Comparison of ENCODE assay signal across 8 cellular contexts in genomic region chr17:3647769-3648540, GRCh38. TPM values are rescaled to one million over a fixed set of nuclear protein-coding genes. Genes with fewer than 3 reads are reported as not detected.
DNase-seq lines count a peak whose midpoint lies in the region; ATAC-seq and TF ChIP-seq lines count a peak whose summit lies in the region.

No MANE protein-coding gene starts in this region.

- H3K4me3 ChIP-seq in Jurkat, Clone E6-1 (ENCODE audit: low read length): no peak overlapping the region

- no peak for TF ChIP-seq CTCF in WTC11 (IDR thresholded peaks at IDR 0.05)

- DNase-seq in DMS53 (lab: John Stamatoyannopoulos, UW): peak; percentile 78
- DNase-seq in Jurkat, Clone E6-1 (ENCODE audit: low read depth, low spot score): peak; percentile 29
- DNase-seq in WTC11 (ENCODE audit: low spot score): peak; percentile 58
- DNase-seq in erythroblast (lab: John Stamatoyannopoulos, UW): peak; percentile 53 to 65
- DNase-seq in natural killer cell treated with Interleukin-12 subunit alpha and Interleukin-12 subunit beta and Interleukin-15 and Interleukin-18, amount 100 ng/mL, for 72 hours (ENCODE audit: low spot score): no peak
- no peak for DNase-seq in activated gamma-delta T cell treated with Interleukin-2 at 50 U/mL for 16 hours
- DNase-seq in NCI-H2107 (lab: John Stamatoyannopoulos, UW): no peak
- no peak for DNase-seq in foreskin melanocyte

- peaks cover 7% of the 10 kb centered on the region; the same call in 1 of the 2 replicates for H3K36me3 Mint-ChIP-seq in WTC11
- peaks cover 20% of the 10 kb centered on the region for H3K36me3 Mint-ChIP-seq in natural killer cell treated with Interleukin-12 subunit alpha and Interleukin-12 subunit beta and Interleukin-15 and Interleukin-18, amount 100 ng/mL, for 72 hours

- no peaks in the 10 kb centered on the region for H3K9me3 Mint-ChIP-seq in WTC11
- no peaks in the 10 kb centered on the region for H3K9me3 Mint-ChIP-seq in natural killer cell treated with Interleukin-12 subunit alpha and Interleukin-12 subunit beta and Interleukin-15 and Interleukin-18, amount 100 ng/mL, for 72 hours

- POLR2A ChIA-PET in WTC11 (lab: Charles Lee): interaction anchor here (0.6 to 1.4 kb wide), 4 partner anchors 12 to 859 kb away, joined by 3 to 10 read pairs (median 3); partner anchors contain the start of genes CTNS, P2RX5 and SHPK

- H3K27ac Mint-ChIP-seq in WTC11: peak overlapping the region; percentile 17; the same call in 1 of the 2 replicates
- H3K27ac Mint-ChIP-seq in natural killer cell treated with Interleukin-12 subunit alpha and Interleukin-12 subunit beta and Interleukin-15 and Interleukin-18, amount 100 ng/mL, for 72 hours: peak overlapping the region; percentile 47 to 86

- no peak overlapping the region for H3K4me3 Mint-ChIP-seq in WTC11
- H3K4me3 Mint-ChIP-seq in natural killer cell treated with Interleukin-12 subunit alpha and Interleukin-12 subunit beta and Interleukin-15 and Interleukin-18, amount 100 ng/mL, for 72 hours: no peak overlapping the region

- ATAC-seq in WTC11: peak; percentile 93
- ATAC-seq in natural killer cell treated with Interleukin-12 subunit alpha and Interleukin-12 subunit beta and Interleukin-15 and Interleukin-18, amount 100 ng/mL, for 72 hours: peak; percentile 25 to 58

- TF ChIP-seq POLR2A in erythroblast (IDR thresholded peaks at IDR 0.05; ENCODE audit: low read length): no peak

- CTCF ChIA-PET in WTC11 (lab: Charles Lee): interaction anchor here (0.6 to 2.9 kb wide), 11 partner anchors 9 to 599 kb away, joined by 3 to 25 read pairs (median 6); partner anchors contain the start of genes CTNS, P2RX5 and SHPK

- no peaks in the 10 kb centered on the region for H3K27me3 Mint-ChIP-seq in WTC11 (ENCODE audit: low read depth)
- no peaks in the 10 kb centered on the region for H3K27me3 Mint-ChIP-seq in natural killer cell treated with Interleukin-12 subunit alpha and Interleukin-12 subunit beta and Interleukin-15 and Interleukin-18, amount 100 ng/mL, for 72 hours

- H3K4me1 Mint-ChIP-seq in WTC11: no peaks in the 10 kb centered on the region
- H3K4me1 Mint-ChIP-seq in natural killer cell treated with Interleukin-12 subunit alpha and Interleukin-12 subunit beta and Interleukin-15 and Interleukin-18, amount 100 ng/mL, for 72 hours (ENCODE audit: low read depth in 2 of 2): peaks cover 10 to 12% of the 10 kb centered on the region in 2 donors

TF ChIP-seq in WTC11, 78 proteins besides CTCF, POLR2A, EP300 and RAD21:
- TF ChIP-seq ZBTB21 (CRISPR knock-in tag; IDR thresholded peaks at IDR 0.05; ENCODE audit: borderline replicate concordance) (no peak), ZNF671 (CRISPR knock-in tag; IDR thresholded peaks at IDR 0.05) (no peak), RELA (CRISPR knock-in tag; IDR thresholded peaks at IDR 0.05; ENCODE audit: borderline replicate concordance) (no peak), SOX15 (CRISPR knock-in tag; IDR thresholded peaks at IDR 0.05) (no peak), ZNF396 (CRISPR knock-in tag; IDR thresholded peaks at IDR 0.05; ENCODE audit: borderline replicate concordance) (no peak), SMAD3 (CRISPR knock-in tag; IDR thresholded peaks at IDR 0.05; ENCODE audit: borderline replicate concordance) (no peak), ZBTB43 (CRISPR knock-in tag; IDR thresholded peaks at IDR 0.05) (no peak), HMGXB4 (CRISPR knock-in tag; IDR thresholded peaks at IDR 0.05) (no peak), CBFB (CRISPR knock-in tag; IDR thresholded peaks at IDR 0.05; ENCODE audit: low read depth) (no peak)

RNA-seq across cellular contexts. Expression of gene CTNS, which starts 11.4 kb away (rescaled TPM):
- 10.4 TPM for polyA plus RNA-seq in Jurkat, Clone E6-1 (2012; ENCODE audit: insufficient read depth, insufficient read length)
- total RNA-seq in WTC11 (2021): 10.7 to 11.9 TPM (median 11.8 TPM) in 3 replicates
- total RNA-seq in natural killer cell treated with Interleukin-12 subunit alpha and Interleukin-12 subunit beta and Interleukin-15 and Interleukin-18, amount 100 ng/mL, for 72 hours: 10 to 100 TPM; 11.1 to 24.5 TPM

RNA-seq across cellular contexts. Expression of gene SHPK, which starts 11.9 kb away (rescaled TPM):
- 10.0 TPM for polyA plus RNA-seq in Jurkat, Clone E6-1 (2012; ENCODE audit: insufficient read depth, insufficient read length)
- 29.0 to 29.3 TPM (median 29.2 TPM) in 3 replicates for total RNA-seq in WTC11 (2021)
- 100 to 1,000 TPM in 1 of 2 donors, 10 to 100 TPM in 1; 67.2 to 121 TPM for total RNA-seq in natural killer cell treated with Interleukin-12 subunit alpha and Interleukin-12 subunit beta and Interleukin-15 and Interleukin-18, amount 100 ng/mL, for 72 hours

RNA-seq across cellular contexts. Expression of gene TAX1BP3, which starts 20.4 kb away (rescaled TPM):
- polyA plus RNA-seq in Jurkat, Clone E6-1 (2012; ENCODE audit: insufficient read depth, insufficient read length): 55.6 TPM
- total RNA-seq in WTC11 (2021): 71.9 to 76.9 TPM (median 76.2 TPM) in 3 replicates
- total RNA-seq in natural killer cell treated with Interleukin-12 subunit alpha and Interleukin-12 subunit beta and Interleukin-15 and Interleukin-18, amount 100 ng/mL, for 72 hours: 100 to 1,000 TPM; 135 to 204 TPM

RNA-seq across cellular contexts. Expression of gene EMC6, which starts 20.7 kb away (rescaled TPM):
- 93.9 TPM for polyA plus RNA-seq in Jurkat, Clone E6-1 (2012; ENCODE audit: insufficient read depth, insufficient read length)
- total RNA-seq in WTC11 (2021): 81.2 to 89.7 TPM (median 86.0 TPM) in 3 replicates
- total RNA-seq in natural killer cell treated with Interleukin-12 subunit alpha and Interleukin-12 subunit beta and Interleukin-15 and Interleukin-18, amount 100 ng/mL, for 72 hours: 10 to 100 TPM; 43.7 to 56.2 TPM

RNA-seq across cellular contexts. Expression of gene TRPV1, which starts 38.7 kb away (rescaled TPM):
- 2.6 TPM for polyA plus RNA-seq in Jurkat, Clone E6-1 (2012; ENCODE audit: insufficient read depth, insufficient read length)
- 4.4 to 6.1 TPM (median 4.7 TPM) in 3 replicates for total RNA-seq in WTC11 (2021)
- total RNA-seq in natural killer cell treated with Interleukin-12 subunit alpha and Interleukin-12 subunit beta and Interleukin-15 and Interleukin-18, amount 100 ng/mL, for 72 hours: 100 to 1,000 TPM in 1 of 2 donors, 10 to 100 TPM in 1; 94.3 to 123 TPM

Comparison
In these comparisons a context has a peak if more than half of its experiments do, and no peak if none do; other contexts are left out.
1. DNase-seq: peak in DMS53 (single experiment), Jurkat, Clone E6-1 (single experiment), WTC11 (single experiment) and erythroblast (2 of 2); none in natural killer cell treated with Interleukin-12 subunit alpha and Interleukin-12 subunit beta and Interleukin-15 and Interleukin-18, amount 100 ng/mL, for 72 hours (single experiment), activated gamma-delta T cell treated with Interleukin-2 at 50 U/mL for 16 hours (single experiment), NCI-H2107 (single experiment) and foreskin melanocyte (single experiment).